In genomic region chr1:206582537-206583460, GRCh38 we compare ENCODE assay signal across 10 cellular contexts. TPM values are rescaled to one million over a fixed set of nuclear protein-coding genes. Genes with fewer than 3 reads are reported as not detected.
DNase-seq lines count a peak whose midpoint lies in the region; ATAC-seq and TF ChIP-seq lines count a peak whose summit lies in the region.
"Had no signal": no experiment of that assay in that cellular context is flagged by ENCODE, and none has a peak within 500 bp of the region (broad histone marks: within the 10 kb centered on the region; RNA-seq: fewer than 3 reads in every experiment).

No MANE protein-coding gene starts in this region.

- H3K27me3 Mint-ChIP-seq in stimulated activated naive CD8-positive, alpha-beta T cell treated with anti-CD3 and anti-CD28 coated beads, Interleukin-15, Interleukin-2, amounts not matched to agents 100 ng/mL and 50 ng/mL, for 24 hours, result no peaks in the 10 kb centered on the region
- no peaks in the 10 kb centered on the region for H3K27me3 Mint-ChIP-seq in activated naive CD8-positive, alpha-beta T cell treated with anti-CD3 and anti-CD28 coated beads for 36 hours
- peaks cover 6% of the 10 kb centered on the region for H3K27me3 Mint-ChIP-seq in neural progenitor cell (ENCODE audit: insufficient read depth, low read depth)

- H3K4me1 Mint-ChIP-seq in stimulated activated naive CD8-positive, alpha-beta T cell treated with anti-CD3 and anti-CD28 coated beads, Interleukin-15, Interleukin-2, amounts not matched to agents 100 ng/mL and 50 ng/mL, for 24 hours (ENCODE audit: low read depth), result peaks cover 94% of the 10 kb centered on the region
- peaks cover 72% of the 10 kb centered on the region for H3K4me1 Mint-ChIP-seq in activated naive CD8-positive, alpha-beta T cell treated with anti-CD3 and anti-CD28 coated beads for 36 hours
- H3K4me1 Mint-ChIP-seq in neural progenitor cell, result peaks cover 4% of the 10 kb centered on the region

- no peak overlapping the region for H3K27ac ChIP-seq in neural progenitor cell
- H3K27ac ChIP-seq: sigmoid colon had no signal

- peak overlapping the region; percentile 64 for H3K4me3 Mint-ChIP-seq in stimulated activated naive CD8-positive, alpha-beta T cell treated with anti-CD3 and anti-CD28 coated beads, Interleukin-15, Interleukin-2, amounts not matched to agents 100 ng/mL and 50 ng/mL, for 24 hours
- H3K4me3 Mint-ChIP-seq in activated naive CD8-positive, alpha-beta T cell treated with anti-CD3 and anti-CD28 coated beads for 36 hours, result peak overlapping the region; percentile 64
- H3K4me3 Mint-ChIP-seq in neural progenitor cell, result peak overlapping the region; percentile 22

- peak overlapping the region; percentile 44 for H2AFZ ChIP-seq in neural progenitor cell (replicated peaks)

- no peaks in the 10 kb centered on the region for H3K27me3 ChIP-seq in neural progenitor cell
- H3K27me3 ChIP-seq: sigmoid colon had no signal

- H3K9me3 Mint-ChIP-seq in stimulated activated naive CD8-positive, alpha-beta T cell treated with anti-CD3 and anti-CD28 coated beads, Interleukin-15, Interleukin-2, amounts not matched to agents 100 ng/mL and 50 ng/mL, for 24 hours, result no peaks in the 10 kb centered on the region
- peaks cover 4% of the 10 kb centered on the region for H3K9me3 Mint-ChIP-seq in activated naive CD8-positive, alpha-beta T cell treated with anti-CD3 and anti-CD28 coated beads for 36 hours
- no peaks in the 10 kb centered on the region for H3K9me3 Mint-ChIP-seq in neural progenitor cell

- H3K36me3 Mint-ChIP-seq in stimulated activated naive CD8-positive, alpha-beta T cell treated with anti-CD3 and anti-CD28 coated beads, Interleukin-15, Interleukin-2, amounts not matched to agents 100 ng/mL and 50 ng/mL, for 24 hours (ENCODE audit: low read depth), result peaks cover 92% of the 10 kb centered on the region
- H3K36me3 Mint-ChIP-seq in activated naive CD8-positive, alpha-beta T cell treated with anti-CD3 and anti-CD28 coated beads for 36 hours, result peaks cover 65% of the 10 kb centered on the region
- no peaks in the 10 kb centered on the region for H3K36me3 Mint-ChIP-seq in neural progenitor cell

- H3K9me3 ChIP-seq in neural progenitor cell (ENCODE audit: low read depth), result no peaks in the 10 kb centered on the region
- H3K9me3 ChIP-seq: sigmoid colon had no signal

- no peak overlapping the region for H3K4me2 ChIP-seq in neural progenitor cell

- H3K4me1 ChIP-seq in neural progenitor cell, result peaks cover 2% of the 10 kb centered on the region

- DNase-seq in stimulated activated naive CD8-positive, alpha-beta T cell treated with anti-CD3 and anti-CD28 coated beads, Interleukin-15, Interleukin-2, amounts not matched to agents 100 U/mL and 50 U/mL, for 24 hours, result no peak
- DNase-seq in activated naive CD8-positive, alpha-beta T cell treated with anti-CD3 and anti-CD28 coated beads for 36 hours, result no peak
- no peak for DNase-seq in neural progenitor cell (ENCODE audit: low spot score)
- DNase-seq in LoVo (ENCODE audit: low spot score), result no peak
- DNase-seq: GF-D8 had no signal

- no peak overlapping the region for H3K4me3 ChIP-seq in neural progenitor cell
- H3K4me3 ChIP-seq: sigmoid colon had no signal

- TF ChIP-seq CTCF in neural progenitor cell (IDR thresholded peaks at IDR 0.05), result no peak

- peak overlapping the region; percentile 100 for H3K27ac Mint-ChIP-seq in stimulated activated naive CD8-positive, alpha-beta T cell treated with anti-CD3 and anti-CD28 coated beads, Interleukin-15, Interleukin-2, amounts not matched to agents 100 ng/mL and 50 ng/mL, for 24 hours
- H3K27ac Mint-ChIP-seq in activated naive CD8-positive, alpha-beta T cell treated with anti-CD3 and anti-CD28 coated beads for 36 hours, result peak overlapping the region; percentile 99
- H3K27ac Mint-ChIP-seq in neural progenitor cell, result no peak overlapping the region

- H3K79me2 ChIP-seq in neural progenitor cell (ENCODE audit: low read depth), result no peaks in the 10 kb centered on the region

- H3K9ac ChIP-seq in neural progenitor cell, result no peak overlapping the region

- ATAC-seq in stimulated activated naive CD8-positive, alpha-beta T cell treated with anti-CD3 and anti-CD28 coated beads, Interleukin-15, Interleukin-2, amounts not matched to agents 100 U/mL and 50 U/mL, for 24 hours, result no peak
- no peak for ATAC-seq in HG03460 (IDR thresholded peaks at IDR 0.05; ENCODE audit: unreplicated experiment)
- ATAC-seq in GM21528 (IDR thresholded peaks at IDR 0.05; ENCODE audit: low FRiP score, unreplicated experiment), result no peak
- ATAC-seq in HG03045 (IDR thresholded peaks at IDR 0.05; ENCODE audit: unreplicated experiment), result no peak

- no peaks in the 10 kb centered on the region for H4K20me1 ChIP-seq in neural progenitor cell (ENCODE audit: low read depth)

- H3K36me3 ChIP-seq in neural progenitor cell, result no peaks in the 10 kb centered on the region

- no peaks in the 10 kb centered on the region for H3F3A ChIP-seq in neural progenitor cell (ENCODE audit: low read depth)

RNA-seq across cellular contexts. Expression of gene EIF2D, which starts 29.5 kb away (rescaled TPM):
- 100 to 1,000 TPM; 112 to 113 TPM for total RNA-seq in activated naive CD8-positive, alpha-beta T cell treated with anti-CD3 and anti-CD28 coated beads for 36 hours
- total RNA-seq in neural progenitor cell (ENCODE audit: low replicate concordance), result 45.2 and 47.5 TPM in 2 replicates

RNA-seq across cellular contexts. Expression of gene DYRK3, which starts 52.5 kb away (rescaled TPM):
- 1 to 10 TPM; 5.2 to 5.3 TPM for total RNA-seq in activated naive CD8-positive, alpha-beta T cell treated with anti-CD3 and anti-CD28 coated beads for 36 hours
- 21.9 and 22.7 TPM in 2 replicates for total RNA-seq in neural progenitor cell (ENCODE audit: low replicate concordance)
